ENCODE assay signal across 1 cellular context in the genomic region with DNA sequence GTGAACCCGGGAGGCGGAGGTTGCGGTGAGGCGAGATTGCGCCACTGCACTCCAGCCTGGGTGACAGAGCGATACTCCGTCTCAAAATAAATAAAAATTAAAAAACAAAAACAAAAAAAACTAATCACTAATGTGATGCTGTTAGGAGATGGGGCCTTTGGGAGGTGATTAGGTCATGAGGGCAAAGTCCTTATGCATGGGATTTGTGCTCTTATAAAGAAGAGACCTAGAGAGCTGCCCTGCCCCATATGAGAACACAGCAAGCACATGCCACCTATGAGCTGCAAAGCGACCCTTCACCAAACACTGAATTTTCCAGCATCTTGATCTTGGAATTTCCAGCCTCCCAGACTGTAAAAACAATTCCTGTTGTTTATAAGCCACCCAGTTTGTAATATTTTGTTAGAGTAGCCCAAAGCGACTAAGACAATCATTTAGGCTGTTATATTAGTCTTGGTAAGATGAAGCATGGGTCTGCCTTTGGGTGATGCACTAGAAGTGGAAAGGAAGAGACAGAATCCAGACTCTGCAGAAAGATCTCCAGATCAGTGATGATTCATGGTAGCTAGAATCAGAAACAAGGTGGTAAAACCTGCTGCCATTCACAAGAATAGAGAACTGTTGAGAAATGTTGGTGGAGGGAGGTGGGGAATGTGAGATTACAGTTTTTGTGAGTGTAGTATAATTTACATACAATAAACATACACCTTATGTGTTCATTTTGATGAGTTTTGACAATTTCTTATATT.
TF ChIP-seq lines count a peak whose summit lies in the region.

No MANE protein-coding gene starts in this region.

TF ChIP-seq in endothelial cell of umbilical vein, 7 proteins besides CTCF, POLR2A, EP300 and RAD21:
- no peak for TF ChIP-seq EZH2 (IDR thresholded peaks at IDR 0.05; ENCODE audit: borderline replicate concordance, low read depth, low read length, severe bottlenecking)
- no peak for TF ChIP-seq MYC (IDR thresholded peaks at IDR 0.05; ENCODE audit: low read depth, low read length)
- TF ChIP-seq POLR2AphosphoS5 (IDR thresholded peaks at IDR 0.05; ENCODE audit: insufficient read depth, low read depth, low read length): no peak
- TF ChIP-seq GATA2 (IDR thresholded peaks at IDR 0.05; ENCODE audit: insufficient read depth, insufficient read length, low read depth, low read length): no peak
- no peak for TF ChIP-seq JUN (IDR thresholded peaks at IDR 0.05; ENCODE audit: borderline replicate concordance, insufficient read depth, insufficient read length, low read depth)
- no peak for TF ChIP-seq FOS (IDR thresholded peaks at IDR 0.05; ENCODE audit: borderline replicate concordance, insufficient read depth, low read length)
- TF ChIP-seq, protein P1, sequence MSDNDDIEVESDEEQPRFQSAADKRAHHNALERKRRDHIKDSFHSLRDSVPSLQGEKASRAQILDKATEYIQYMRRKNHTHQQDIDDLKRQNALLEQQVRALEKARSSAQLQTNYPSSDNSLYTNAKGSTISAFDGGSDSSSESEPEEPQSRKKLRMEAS (IDR thresholded peaks at IDR 0.05; ENCODE audit: insufficient read depth, insufficient read length): no peak
